Comparison of ENCODE assay signal across 25 cellular contexts in the genomic region with DNA sequence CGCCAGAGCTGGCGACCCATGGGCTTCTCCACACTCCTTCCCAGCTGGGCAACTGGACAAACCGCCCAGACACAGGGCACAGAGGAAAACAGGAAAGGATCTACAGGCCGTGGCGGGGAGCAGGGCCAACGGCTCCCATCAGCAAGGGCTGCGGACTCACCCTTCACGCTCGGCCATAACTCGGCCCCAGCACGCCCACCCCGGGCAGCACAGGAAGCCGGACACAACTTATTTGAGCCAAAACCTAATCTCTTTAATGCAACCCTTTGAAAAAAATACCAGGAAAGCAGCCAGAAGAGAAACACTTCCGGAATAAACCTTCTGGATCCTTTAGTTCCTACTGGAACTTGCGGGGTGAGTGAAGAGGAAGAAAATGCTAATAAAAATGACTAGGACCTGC. TPM values are rescaled to one million over a fixed set of nuclear protein-coding genes. Genes with fewer than 3 reads are reported as not detected.
A peak's percentile ranks its signal among the peaks of the same experiment; 100 is the strongest.
DNase-seq lines count a peak whose midpoint lies in the region; ATAC-seq, FAIRE-seq and TF ChIP-seq lines count a peak whose summit lies in the region.
"Had no signal": no experiment of that assay in that cellular context is flagged by ENCODE, and none has a peak within 500 bp of the region (broad histone marks: within the 10 kb centered on the region; RNA-seq: fewer than 3 reads in every experiment).

No MANE protein-coding gene starts in this region.

- in situ Hi-C loops in HepG2 (cut with HindIII; ENCODE audit: extremely low pct_ligation_motif_present, low pct_unique_long_range_greater_than_20kb) = no loop called here

- H2AFZ ChIP-seq in HepG2 (ENCODE audit: low read length) = no peak overlapping the region
- H2AFZ ChIP-seq: GM23248 had no signal

- H3K9me3 Mint-ChIP-seq in nephron = no peaks in the 10 kb centered on the region
- H3K9me3 Mint-ChIP-seq: activated CD4-positive, alpha-beta memory T cell treated with anti-CD3 and anti-CD28 coated beads for 36 hours; stimulated activated naive CD8-positive, alpha-beta T cell treated with anti-CD3 and anti-CD28 coated beads, Interleukin-15, Interleukin-2, amounts not matched to agents 100 ng/mL and 50 ng/mL, for 24 hours had no signal

- no peak for FAIRE-seq in HepG2 (lab: Jason Lieb, UNC)
- FAIRE-seq: A204.1, frontal cortex, GM12878, HTR-8/SVneo had no signal

- TF ChIP-seq POLR2A in HepG2 (IDR thresholded peaks at IDR 0.05; ENCODE audit: insufficient read depth in 1 of 2, low read depth in 2 of 2, low read length in 2 of 2) = no peak

- H3K4me3 Mint-ChIP-seq in nephron = peak overlapping the region in 1 of 3 experiments; percentile 22
- H3K4me3 Mint-ChIP-seq: activated CD4-positive, alpha-beta memory T cell treated with anti-CD3 and anti-CD28 coated beads for 36 hours; stimulated activated naive CD8-positive, alpha-beta T cell treated with anti-CD3 and anti-CD28 coated beads, Interleukin-15, Interleukin-2, amounts not matched to agents 100 ng/mL and 50 ng/mL, for 24 hours had no signal

- CTCF ChIA-PET in HepG2 (lab: Yijun Ruan, JAX; ENCODE audit: low intra/inter-chr PET ratio, low total read pairs) = no interaction called here

- peaks cover 30% of the 10 kb centered on the region for H3K79me2 ChIP-seq in HepG2 (ENCODE audit: insufficient read depth, low read length)

- TF ChIP-seq CTCF in liver (IDR thresholded peaks at IDR 0.05; ENCODE audit: low read depth, low read length, missing input control) = no peak
- TF ChIP-seq CTCF in HepG2 (CRISPR knock-in tag; IDR thresholded peaks at IDR 0.05) = no peak
- TF ChIP-seq CTCF in nephron (IDR thresholded peaks at IDR 0.05; ENCODE audit: unreplicated experiment in 3 of 3) = no peak

- peaks cover 11 to 29% (median 16%) of the 10 kb centered on the region in 4 donors for H3K4me1 ChIP-seq in liver (ENCODE audit: control insufficient read depth in 4 of 4, insufficient read depth in 4 of 4, low read length in 3 of 4)
- peaks cover 28% of the 10 kb centered on the region for H3K4me1 ChIP-seq in HepG2 (ENCODE audit: insufficient read depth, low read length)

- H3K4me3 ChIP-seq in liver (ENCODE audit: low read depth in 1 of 3, low read length in 3 of 3) (no peak overlapping the region), HepG2 (replicated peaks in 1 of 3; ENCODE audit: insufficient read depth in 1 of 3, low read depth in 2 of 3, low read length in 3 of 3) (no peak overlapping the region)
- H3K4me3 ChIP-seq: cardiac muscle cell, GM12878, GM23248, prostate gland had no signal

- H4K20me1 ChIP-seq in HepG2 (ENCODE audit: insufficient read depth, low read length) = peaks cover 10% of the 10 kb centered on the region; the same call in 1 of the 2 replicates

- H3K27me3 ChIP-seq in liver (ENCODE audit: control insufficient read depth in 4 of 4, insufficient read depth in 4 of 4, low read length in 3 of 4) = no peaks in the 10 kb centered on the region
- no peaks in the 10 kb centered on the region for H3K27me3 ChIP-seq in HepG2 (ENCODE audit: control insufficient read depth in 1 of 2, insufficient read depth in 2 of 2, low read length in 2 of 2)
- H3K27me3 ChIP-seq: BE2C, cardiac muscle cell, tibial artery had no signal

- BruUV-seq in HepG2 (replicated peaks; lab: Mats Ljungman, UMichigan) = no TSS peak

- peak overlapping the region in 1 of 2 donors; percentile 25 for H3K27ac ChIP-seq in liver (ENCODE audit: low read depth in 1 of 2, low read length in 2 of 2)
- no peak overlapping the region for H3K27ac ChIP-seq in HepG2 (ENCODE audit: extremely low read length, insufficient read depth, low read length)
- H3K27ac ChIP-seq: cardiac muscle cell, GM23248, tibial artery had no signal

- ATAC-seq in HepG2 (no peak), left cardiac atrium (peak in 1 of 2 donors; percentile 48), GM21619 (IDR thresholded peaks at IDR 0.05; ENCODE audit: unreplicated experiment) (no peak), GM21390 (IDR thresholded peaks at IDR 0.05; ENCODE audit: unreplicated experiment) (no peak)
- ATAC-seq: GM12878 had no signal

- no peak for TF ChIP-seq RAD21 in liver (IDR thresholded peaks at IDR 0.05)
- TF ChIP-seq RAD21 in HepG2 (CRISPR knock-in tag; IDR thresholded peaks at IDR 0.05) = no peak

- TF ChIP-seq EP300 in HepG2 (IDR thresholded peaks at IDR 0.05; ENCODE audit: low read depth in 2 of 2, low read length in 2 of 2) (no peak), HepG2 (CRISPR knock-in tag; IDR thresholded peaks at IDR 0.05; ENCODE audit: borderline replicate concordance) (no peak)

- H3K9me3 ChIP-seq in liver (ENCODE audit: control insufficient read depth in 4 of 4, low read length in 3 of 4) (no peaks in the 10 kb centered on the region), HepG2 (ENCODE audit: low read length) (no peaks in the 10 kb centered on the region)
- H3K9me3 ChIP-seq: BE2C, prostate gland, tibial artery had no signal

- H3K36me3 Mint-ChIP-seq in nephron (ENCODE audit: low read depth) = peaks cover 26% of the 10 kb centered on the region
- H3K36me3 Mint-ChIP-seq: activated CD4-positive, alpha-beta memory T cell treated with anti-CD3 and anti-CD28 coated beads for 36 hours had no signal

- peak overlapping the region; percentile 23 to 92 (median 85) for H3K27ac Mint-ChIP-seq in nephron
- H3K27ac Mint-ChIP-seq: activated CD4-positive, alpha-beta memory T cell treated with anti-CD3 and anti-CD28 coated beads for 36 hours; stimulated activated naive CD8-positive, alpha-beta T cell treated with anti-CD3 and anti-CD28 coated beads, Interleukin-15, Interleukin-2, amounts not matched to agents 100 ng/mL and 50 ng/mL, for 24 hours had no signal

- H3K36me3 ChIP-seq in liver (ENCODE audit: control insufficient read depth in 4 of 4, insufficient read depth in 3 of 4, low read depth in 1 of 4, low read length in 3 of 4) (peaks cover 0 to 3% (median 0%) of the 10 kb centered on the region in 4 donors), HepG2 (replicated peaks in 1 of 2; ENCODE audit: control insufficient read depth in 1 of 2, insufficient read depth in 2 of 2, low read length in 2 of 2) (peaks cover 12 to 35% of the 10 kb centered on the region in 2 experiments)
- H3K36me3 ChIP-seq: cardiac muscle cell, prostate gland had no signal

- H3K4me1 Mint-ChIP-seq in nephron = peaks cover 46% of the 10 kb centered on the region

- POLR2A ChIA-PET in HepG2 (lab: Yijun Ruan, JAX) = no interaction called here

- H3K4me2 ChIP-seq in HepG2 (ENCODE audit: low read depth, low read length) = no peak overlapping the region

- H3K9ac ChIP-seq in liver (ENCODE audit: low read depth in 1 of 2, low read length in 2 of 2) (no peak overlapping the region), HepG2 (ENCODE audit: insufficient read depth, low read depth, low read length) (no peak overlapping the region)
- H3K9ac ChIP-seq: GM23248 had no signal

- WGBS in liver = 74% methylated on average over 15 of the region's 15 CpGs
- WGBS in HepG2 (ENCODE audit: low lambda C conversion rate) = 97% methylated on average over 13 of the region's 15 CpGs

- peaks cover 4% of the 10 kb centered on the region for H3K27me3 Mint-ChIP-seq in nephron (ENCODE audit: low read depth)
- H3K27me3 Mint-ChIP-seq: activated CD4-positive, alpha-beta memory T cell treated with anti-CD3 and anti-CD28 coated beads for 36 hours; stimulated activated naive CD8-positive, alpha-beta T cell treated with anti-CD3 and anti-CD28 coated beads, Interleukin-15, Interleukin-2, amounts not matched to agents 100 ng/mL and 50 ng/mL, for 24 hours had no signal

- intact Hi-C loops in HepG2 (cut with micrococcal nuclease; ENCODE audit: unreplicated experiment) = no loop called here
- intact Hi-C loops in left cardiac atrium (cut with DNase I) = no loop called here

- DNase-seq in HepG2 (ENCODE audit: low spot score) = no peak
- DNase-seq in left cardiac atrium = peak; percentile 69
- DNase-seq in COLO668 (lab: John Stamatoyannopoulos, UW; ENCODE audit: unreplicated experiment) = no peak
- DNase-seq in central memory CD4-positive, alpha-beta T cell = no peak
- DNase-seq: activated CD4-positive, alpha-beta memory T cell treated with anti-CD3 and anti-CD28 coated beads for 36 hours; activated CD4-positive, CD25-positive, alpha-beta regulatory T cell; activated gamma-delta T cell treated with Interleukin-2 at 50 U/mL for 16 hours; BE2C; DND-41; GM23248; NCI-H1694 treated with DMSO at 0.1 percent for 48 hours; stimulated activated CD4-positive, alpha-beta T cell treated with anti-CD3 and anti-CD28 coated beads, Interleukin-4, amount 100 ng/mL, for 4 hours; T-helper 9 cell; tibial artery had no signal

TF ChIP-seq in liver, 16 proteins besides CTCF, POLR2A, EP300 and RAD21 (continues in another document):
- TF ChIP-seq NR2F2 (IDR thresholded peaks at IDR 0.05) (peak; percentile 32), SP1 (IDR thresholded peaks at IDR 0.05) (peak; percentile 19)

RNA-seq across cellular contexts. Expression of a gene that starts 59.9 kb away (rescaled TPM):
- total RNA-seq in liver (10 to 100 TPM; 12.6 to 26.4 TPM), HepG2 (2016; rRNA removed; fragmentation: Illumina TruSeq; extraction: Trizol) (21.2 and 22.5 TPM in 2 replicates), left cardiac atrium (1 to 10 TPM; 8.3 to 9.6 TPM)
- polyA plus RNA-seq in liver (10 to 100 TPM in 1 of 2 donors, 1 to 10 TPM in 1; 4.9 to 21.4 TPM), HepG2 (2011; rRNA removed) (22.9 and 32.7 TPM in 2 replicates)
- 11.6 and 15.3 TPM in 2 replicates for total RNA-seq in HepG2 (2016; cell fraction: cytosol; rRNA removed; fragmentation: Illumina TruSeq; extraction: Trizol; ENCODE audit: low read depth)
- total RNA-seq in HepG2 (2016; cell fraction: insoluble cytoplasmic fraction; rRNA removed; fragmentation: Illumina TruSeq; extraction: Trizol) = 17.5 and 22.6 TPM in 2 replicates
- total RNA-seq in HepG2 (2016; cell fraction: membrane; rRNA removed; fragmentation: Illumina TruSeq; extraction: Trizol) = 15.0 and 15.8 TPM in 2 replicates
- total RNA-seq in HepG2 (2016; cell fraction: nucleus; rRNA removed; fragmentation: Illumina TruSeq; extraction: Trizol) = 24.8 and 26.3 TPM in 2 replicates
- polyA plus RNA-seq in HepG2 (2011; cell fraction: cytosol; rRNA removed) = 23.2 and 24.2 TPM in 2 replicates
- polyA plus RNA-seq in HepG2 (2011; cell fraction: nucleus; rRNA removed) = 70.9 and 79.3 TPM in 2 replicates
- polyA plus RNA-seq in HepG2 (2012) = 34.9 and 35.5 TPM in 2 replicates
- 2.1 and 2.5 TPM in 2 replicates for polyA plus RNA-seq in HepG2 (2016; cell fraction: cytosol; fragmentation: Illumina TruSeq; extraction: Trizol; ENCODE audit: low read depth)
- 21.5 and 26.8 TPM in 2 replicates for polyA plus RNA-seq in HepG2 (2016; cell fraction: insoluble cytoplasmic fraction; fragmentation: Illumina TruSeq; extraction: Trizol; ENCODE audit: low read depth)
- polyA plus RNA-seq in HepG2 (2016; cell fraction: membrane; fragmentation: Illumina TruSeq; extraction: Trizol; ENCODE audit: low read depth) = 8.7 and 9.2 TPM in 2 replicates
- 61.9 and 62.3 TPM in 2 replicates for polyA plus RNA-seq in HepG2 (2016; cell fraction: nucleus; fragmentation: Illumina TruSeq; extraction: Trizol; ENCODE audit: insufficient read depth, low read depth)
- 37.6 and 51.8 TPM in 2 replicates for polyA minus RNA-seq in HepG2 (2011; rRNA and poly(A)+ RNA removed; ENCODE audit: low replicate concordance)
- polyA minus RNA-seq in HepG2 (2011; cell fraction: cytosol; rRNA and poly(A)+ RNA removed) = 33.6 and 35.2 TPM in 2 replicates
- 32.7 and 34.4 TPM in 2 replicates for polyA minus RNA-seq in HepG2 (2011; cell fraction: nucleus; rRNA and poly(A)+ RNA removed)
